ENCODE assay signal across 8 cellular contexts in the genomic region with DNA sequence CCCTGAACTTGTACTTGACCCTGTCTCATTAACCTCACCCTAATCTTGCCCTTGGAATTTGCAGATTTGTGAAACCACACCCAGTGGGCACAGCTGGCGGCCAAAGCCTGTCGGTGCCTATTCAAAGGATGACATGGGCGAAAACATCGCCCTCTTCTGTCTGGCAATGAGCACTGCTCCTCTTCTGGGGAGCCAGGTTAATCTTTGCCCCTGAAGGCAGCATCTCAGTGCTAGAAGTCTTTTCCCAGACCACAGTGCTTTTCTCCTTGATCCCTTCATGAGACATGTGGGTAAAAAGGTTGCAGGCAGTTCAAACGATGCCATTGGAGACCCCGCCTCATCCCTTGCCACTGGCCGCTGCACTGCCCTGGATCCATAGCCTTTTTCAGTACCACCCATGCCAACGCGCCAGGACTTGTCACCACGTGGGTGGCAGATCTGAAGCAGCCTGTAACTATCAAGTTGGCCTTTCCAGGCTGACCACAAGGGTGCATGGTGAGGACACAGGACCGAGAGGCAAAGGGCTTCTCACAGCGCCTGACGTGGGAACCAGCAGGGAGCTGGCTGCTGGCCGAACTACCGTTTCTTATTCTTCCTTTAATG. TPM values are rescaled to one million over a fixed set of nuclear protein-coding genes. Genes with fewer than 3 reads are reported as not detected.
A peak's percentile ranks its signal among the peaks of the same experiment; 100 is the strongest.
DNase-seq lines count a peak whose midpoint lies in the region; ATAC-seq and TF ChIP-seq lines count a peak whose summit lies in the region.

No MANE protein-coding gene starts in this region.

- TF ChIP-seq POLR2A in heart left ventricle (IDR thresholded peaks at IDR 0.05) (no peak), prostate gland (IDR thresholded peaks at IDR 0.05) (no peak)

- DNase-seq in Ammon's horn (ENCODE audit: low spot score) (peak; percentile 94), SKM-1 (lab: John Stamatoyannopoulos, UW; ENCODE audit: unreplicated experiment) (peak; percentile 66), heart left ventricle (peak; percentile 74 to 86 (median 77)), prostate gland (ENCODE audit: low spot score) (peak; percentile 43), NCI-H774 (lab: John Stamatoyannopoulos, UW) (no peak)
- peak; percentile 18 for DNase-seq in activated naive CD8-positive, alpha-beta T cell treated with anti-CD3 and anti-CD28 coated beads, Interleukin-2, amount 50 U/mL, for 16 hours (ENCODE audit: low read depth, low spot score)

- intact Hi-C loops in heart left ventricle (cut with DNase I) (loop anchor here in 5 of 10 donors (1.0 to 5.0 kb wide), 4 partner anchors 29 to 40 kb away; no protein-coding TSS in a partner anchor), prostate gland (cut with DNase I) (no loop called here)

- ATAC-seq in GM18867 (IDR thresholded peaks at IDR 0.05; ENCODE audit: unreplicated experiment) (peak; percentile 42), heart left ventricle (peak; percentile 81 to 98 (median 96))

- no peaks in the 10 kb centered on the region for H3K27me3 Mint-ChIP-seq in IgD-negative memory B cell

- peak; percentile 53 to 76 (median 72) for TF ChIP-seq CTCF in heart left ventricle (IDR thresholded peaks at IDR 0.05)
- TF ChIP-seq CTCF in prostate gland (IDR thresholded peaks at IDR 0.05): peak; percentile 44 to 73 (median 58)

- H3K27me3 ChIP-seq in heart left ventricle: no peaks in the 10 kb centered on the region
- no peaks in the 10 kb centered on the region for H3K27me3 ChIP-seq in prostate gland (replicated peaks; ENCODE audit: insufficient read depth)

- H3K4me3 ChIP-seq in heart left ventricle (peak overlapping the region in 1 of 12 donors; percentile 11), prostate gland (no peak overlapping the region)

- H3K4me1 ChIP-seq in heart left ventricle (peaks cover 0 to 43% (median 12%) of the 10 kb centered on the region in 12 donors), prostate gland (replicated peaks) (no peaks in the 10 kb centered on the region)

- H3K9me3 Mint-ChIP-seq in IgD-negative memory B cell: no peaks in the 10 kb centered on the region

- no peaks in the 10 kb centered on the region for H3K36me3 Mint-ChIP-seq in IgD-negative memory B cell

- H3K27ac Mint-ChIP-seq in IgD-negative memory B cell: peak overlapping the region; percentile 7 to 77 (median 55)

- 12 to 26% (median 15%) methylated on average over 15 of the region's 15 CpGs for WGBS in heart left ventricle, 4 donors
- 30% methylated on average over 15 of the region's 15 CpGs for WGBS in prostate gland

- peak overlapping the region in 6 of 12 donors; percentile 8 to 38 (median 30) for H3K27ac ChIP-seq in heart left ventricle
- H3K27ac ChIP-seq in prostate gland: no peak overlapping the region

- no peaks in the 10 kb centered on the region for H3K36me3 ChIP-seq in heart left ventricle
- no peaks in the 10 kb centered on the region for H3K36me3 ChIP-seq in prostate gland

- H3K4me1 Mint-ChIP-seq in IgD-negative memory B cell: peaks cover 29 to 47% (median 38%) of the 10 kb centered on the region in 3 donors

- H3K4me3 Mint-ChIP-seq in IgD-negative memory B cell: peak overlapping the region; percentile 5 to 78 (median 70)

- H3K9me3 ChIP-seq in heart left ventricle (no peaks in the 10 kb centered on the region), prostate gland (no peaks in the 10 kb centered on the region)

RNA-seq across cellular contexts. Expression of gene DNASE1L3, which starts 6.5 kb away (rescaled TPM):
- polyA plus RNA-seq in IgD-negative memory B cell: 1.7 TPM
- 1 to 10 TPM in 5 of 9 donors, under 1 TPM in 4; 0.44 to 4.1 (median 1.1) TPM for total RNA-seq in heart left ventricle
- 1 to 10 TPM; 1.2 to 1.3 TPM for polyA plus RNA-seq in heart left ventricle
- 1 to 10 TPM; 1.4 to 2.3 TPM for total RNA-seq in prostate gland

RNA-seq across cellular contexts. Expression of gene ABHD6, which starts 20.3 kb away (rescaled TPM):
- polyA plus RNA-seq in IgD-negative memory B cell (11.0 TPM), heart left ventricle (1 to 10 TPM; 2.9 to 8.0 TPM)
- total RNA-seq in heart left ventricle (10 to 100 TPM in 3 of 9 donors, 1 to 10 TPM in 6; 6.0 to 14.6 (median 6.9) TPM), prostate gland (10 to 100 TPM; 13.2 to 16.9 TPM)
